In the genomic region with DNA sequence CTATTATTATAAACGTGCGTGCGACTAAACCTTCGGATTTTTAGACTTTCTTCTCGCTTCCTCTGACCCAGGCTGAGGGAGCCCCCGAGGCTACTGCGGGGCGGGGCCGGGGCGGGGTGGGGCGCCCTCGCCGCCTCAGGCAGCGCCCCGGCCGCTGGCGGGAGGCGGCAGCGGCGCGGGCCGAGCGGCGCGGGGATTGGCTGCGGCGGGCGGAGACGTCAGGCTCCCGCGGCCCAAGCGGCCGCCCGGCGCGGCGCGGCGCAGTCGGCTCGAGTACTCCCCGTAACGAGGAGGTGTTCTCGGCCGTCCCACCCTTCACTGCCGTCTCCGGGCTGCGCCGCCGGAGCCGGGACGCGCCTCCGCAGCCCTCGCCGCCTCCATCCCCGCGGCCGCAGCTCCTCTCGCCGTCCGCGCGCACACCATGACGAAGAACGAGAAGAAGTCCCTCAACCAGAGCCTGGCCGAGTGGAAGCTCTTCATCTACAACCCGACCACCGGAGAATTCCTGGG, we compare ENCODE assay signal across 1 cellular context.
TF ChIP-seq lines count a peak whose summit lies in the region.

ATP1B3 (plus strand) TSS at position 263 of the 510 bp plus-strand sequence; CDS start at position 422, 159 bp downstream.

TF ChIP-seq in HepG2, 621 proteins besides CTCF, POLR2A, EP300 and RAD21 (continued from another document and continues in another):
- TF ChIP-seq FOXJ3 (CRISPR knock-in tag; IDR thresholded peaks at IDR 0.05; ENCODE audit: borderline replicate concordance) (no peak), TSC22D2 (CRISPR knock-in tag; IDR thresholded peaks at IDR 0.05; ENCODE audit: borderline replicate concordance) (no peak; the same call in 1 of the 2 replicates), MEF2D (CRISPR knock-in tag; IDR thresholded peaks at IDR 0.05) (no peak), KMT2B (CRISPR knock-in tag; IDR thresholded peaks at IDR 0.05) (no peak), DPF2 (CRISPR knock-in tag; IDR thresholded peaks at IDR 0.05; ENCODE audit: borderline replicate concordance, low read depth) (no peak), TBX3 (IDR thresholded peaks at IDR 0.05; ENCODE audit: borderline replicate concordance) (no peak), MAFF (IDR thresholded peaks at IDR 0.05; ENCODE audit: low read depth, low read length) (no peak), RAD51 (IDR thresholded peaks at IDR 0.05; ENCODE audit: borderline replicate concordance) (no peak), ZKSCAN1 (IDR thresholded peaks at IDR 0.05; ENCODE audit: low read length) (no peak), THAP11 (CRISPR knock-in tag; IDR thresholded peaks at IDR 0.05) (no peak; the same call in 1 of the 2 replicates), SRSF9 (IDR thresholded peaks at IDR 0.05; ENCODE audit: borderline replicate concordance, insufficient read depth, low read depth, low read length, poor library complexity, severe bottlenecking) (no peak), IKZF1 (IDR thresholded peaks at IDR 0.05) (no peak), SP4 (CRISPR knock-in tag; IDR thresholded peaks at IDR 0.05) (peak; percentile 51; the same call in 1 of the 2 replicates), ZNF703 (CRISPR knock-in tag; IDR thresholded peaks at IDR 0.05; ENCODE audit: borderline replicate concordance) (no peak), NR2F6 (IDR thresholded peaks at IDR 0.05) (no peak), NR2F6 (CRISPR knock-in tag; IDR thresholded peaks at IDR 0.05) (no peak), ZBTB7A (CRISPR knock-in tag; IDR thresholded peaks at IDR 0.05) (no peak), MLX (CRISPR knock-in tag; IDR thresholded peaks at IDR 0.05) (no peak), NAIF1 (CRISPR knock-in tag; IDR thresholded peaks at IDR 0.05; ENCODE audit: borderline replicate concordance) (no peak), ZNF318 (CRISPR knock-in tag; IDR thresholded peaks at IDR 0.05) (no peak), ZSCAN12 (CRISPR knock-in tag; IDR thresholded peaks at IDR 0.05) (no peak), ARNT2 (CRISPR knock-in tag; IDR thresholded peaks at IDR 0.05; ENCODE audit: low read depth) (peak; percentile 42; the same call in 1 of the 2 replicates), NFIB (CRISPR knock-in tag; IDR thresholded peaks at IDR 0.05; ENCODE audit: borderline replicate concordance) (no peak), U2AF2 (IDR thresholded peaks at IDR 0.05; ENCODE audit: low read depth, low read length) (no peak), MLLT10 (CRISPR knock-in tag; IDR thresholded peaks at IDR 0.05) (no peak), ZNF773 (CRISPR knock-in tag; IDR thresholded peaks at IDR 0.05; ENCODE audit: borderline replicate concordance) (no peak), ZSCAN21 (CRISPR knock-in tag; IDR thresholded peaks at IDR 0.05; ENCODE audit: borderline replicate concordance) (no peak), ZNF546 (CRISPR knock-in tag; conservative IDR thresholded peaks at IDR 0.05) (no peak), ZNF280D (CRISPR knock-in tag; IDR thresholded peaks at IDR 0.05) (no peak), GATA4 (IDR thresholded peaks at IDR 0.05; ENCODE audit: borderline replicate concordance, low read depth) (peak; percentile 55; the same call in 1 of the 2 replicates), ZNF549 (CRISPR knock-in tag; IDR thresholded peaks at IDR 0.05) (no peak), ZNF709 (CRISPR knock-in tag; IDR thresholded peaks at IDR 0.05) (peak; percentile 70), ZNF724P (CRISPR knock-in tag; IDR thresholded peaks at IDR 0.05; ENCODE audit: borderline replicate concordance) (0 out of 2 replicates have a peak, but pooled peaks have one; percentile 24), ZNF883 (CRISPR knock-in tag; IDR thresholded peaks at IDR 0.05; ENCODE audit: not compliant biosample characterization) (no peak), DMTF1 (CRISPR knock-in tag; IDR thresholded peaks at IDR 0.05) (no peak), HNF4G (IDR thresholded peaks at IDR 0.05; ENCODE audit: borderline replicate concordance, low read depth, low read length) (no peak), HNF4G (CRISPR knock-in tag; IDR thresholded peaks at IDR 0.05; ENCODE audit: borderline replicate concordance, low read depth) (peak; percentile 14; the same call in 1 of the 2 replicates)
- TF ChIP-seq, protein P1, sequence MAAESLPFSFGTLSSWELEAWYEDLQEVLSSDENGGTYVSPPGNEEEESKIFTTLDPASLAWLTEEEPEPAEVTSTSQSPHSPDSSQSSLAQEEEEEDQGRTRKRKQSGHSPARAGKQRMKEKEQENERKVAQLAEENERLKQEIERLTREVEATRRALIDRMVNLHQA (CRISPR knock-in tag; IDR thresholded peaks at IDR 0.05): no peak
- TF ChIP-seq, protein P2, sequence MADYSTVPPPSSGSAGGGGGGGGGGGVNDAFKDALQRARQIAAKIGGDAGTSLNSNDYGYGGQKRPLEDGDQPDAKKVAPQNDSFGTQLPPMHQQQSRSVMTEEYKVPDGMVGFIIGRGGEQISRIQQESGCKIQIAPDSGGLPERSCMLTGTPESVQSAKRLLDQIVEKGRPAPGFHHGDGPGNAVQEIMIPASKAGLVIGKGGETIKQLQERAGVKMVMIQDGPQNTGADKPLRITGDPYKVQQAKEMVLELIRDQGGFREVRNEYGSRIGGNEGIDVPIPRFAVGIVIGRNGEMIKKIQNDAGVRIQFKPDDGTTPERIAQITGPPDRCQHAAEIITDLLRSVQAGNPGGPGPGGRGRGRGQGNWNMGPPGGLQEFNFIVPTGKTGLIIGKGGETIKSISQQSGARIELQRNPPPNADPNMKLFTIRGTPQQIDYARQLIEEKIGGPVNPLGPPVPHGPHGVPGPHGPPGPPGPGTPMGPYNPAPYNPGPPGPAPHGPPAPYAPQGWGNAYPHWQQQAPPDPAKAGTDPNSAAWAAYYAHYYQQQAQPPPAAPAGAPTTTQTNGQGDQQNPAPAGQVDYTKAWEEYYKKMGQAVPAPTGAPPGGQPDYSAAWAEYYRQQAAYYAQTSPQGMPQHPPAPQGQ (CRISPR knock-in tag; IDR thresholded peaks at IDR 0.05; ENCODE audit: borderline replicate concordance): no peak
- TF ChIP-seq, protein P3, sequence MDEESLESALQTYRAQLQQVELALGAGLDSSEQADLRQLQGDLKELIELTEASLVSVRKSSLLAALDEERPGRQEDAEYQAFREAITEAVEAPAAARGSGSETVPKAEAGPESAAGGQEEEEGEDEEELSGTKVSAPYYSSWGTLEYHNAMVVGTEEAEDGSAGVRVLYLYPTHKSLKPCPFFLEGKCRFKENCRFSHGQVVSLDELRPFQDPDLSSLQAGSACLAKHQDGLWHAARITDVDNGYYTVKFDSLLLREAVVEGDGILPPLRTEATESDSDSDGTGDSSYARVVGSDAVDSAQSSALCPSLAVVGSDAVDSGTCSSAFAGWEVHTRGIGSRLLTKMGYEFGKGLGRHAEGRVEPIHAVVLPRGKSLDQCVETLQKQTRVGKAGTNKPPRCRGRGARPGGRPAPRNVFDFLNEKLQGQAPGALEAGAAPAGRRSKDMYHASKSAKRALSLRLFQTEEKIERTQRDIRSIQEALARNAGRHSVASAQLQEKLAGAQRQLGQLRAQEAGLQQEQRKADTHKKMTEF (CRISPR knock-in tag; IDR thresholded peaks at IDR 0.05): peak; percentile 34; the same call in 1 of the 2 replicates
- TF ChIP-seq, protein P4, sequence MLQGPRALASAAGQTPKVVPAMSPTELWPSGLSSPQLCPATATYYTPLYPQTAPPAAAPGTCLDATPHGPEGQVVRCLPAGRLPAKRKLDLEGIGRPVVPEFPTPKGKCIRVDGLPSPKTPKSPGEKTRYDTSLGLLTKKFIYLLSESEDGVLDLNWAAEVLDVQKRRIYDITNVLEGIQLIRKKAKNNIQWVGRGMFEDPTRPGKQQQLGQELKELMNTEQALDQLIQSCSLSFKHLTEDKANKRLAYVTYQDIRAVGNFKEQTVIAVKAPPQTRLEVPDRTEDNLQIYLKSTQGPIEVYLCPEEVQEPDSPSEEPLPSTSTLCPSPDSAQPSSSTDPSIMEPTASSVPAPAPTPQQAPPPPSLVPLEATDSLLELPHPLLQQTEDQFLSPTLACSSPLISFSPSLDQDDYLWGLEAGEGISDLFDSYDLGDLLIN (CRISPR knock-in tag; IDR thresholded peaks at IDR 0.05; ENCODE audit: borderline replicate concordance): 0 out of 2 replicates have a peak, but pooled peaks have one; percentile 18
